9 cellular contexts compared by ENCODE assay signal in genomic region chr2:104853401-104853925, GRCh38. TPM values are rescaled to one million over a fixed set of nuclear protein-coding genes. Genes with fewer than 3 reads are reported as not detected.
A peak's percentile ranks its signal among the peaks of the same experiment; 100 is the strongest.
DNase-seq lines count a peak whose midpoint lies in the region; ATAC-seq and TF ChIP-seq lines count a peak whose summit lies in the region.
"Had no signal": no experiment of that assay in that cellular context is flagged by ENCODE, and none has a peak within 500 bp of the region (broad histone marks: within the 10 kb centered on the region; RNA-seq: fewer than 3 reads in every experiment).

No MANE protein-coding gene starts in this region.

- ATAC-seq in Panc1 (peak; percentile 19), gastroesophageal sphincter (no peak), GM21390 (IDR thresholded peaks at IDR 0.05; ENCODE audit: unreplicated experiment) (no peak), HG03565 (IDR thresholded peaks at IDR 0.05; ENCODE audit: unreplicated experiment) (no peak)

- CTCF ChIA-PET in Panc1 (lab: Charles Lee): interaction anchor here (0.5 to 0.6 kb wide), 2 partner anchors 337 to 422 kb away, joined by 3 to 4 read pairs; no protein-coding TSS in a partner anchor

- H3K9me3 ChIP-seq in Panc1 (ENCODE audit: control insufficient read depth, insufficient read depth, low read depth, low read length) (no peaks in the 10 kb centered on the region), gastroesophageal sphincter (no peaks in the 10 kb centered on the region), skeletal muscle tissue (ENCODE audit: control insufficient read depth in 3 of 3, low read length in 3 of 3) (no peaks in the 10 kb centered on the region)

- DNase-seq in GM10266 (ENCODE audit: extremely low spot score) (peak; percentile 32), Panc1 (ENCODE audit: low read depth, low spot score) (no peak), G401 (ENCODE audit: low spot score) (no peak)
- DNase-seq: stimulated activated CD4-positive, alpha-beta T cell treated with anti-CD3 and anti-CD28 coated beads, Interleukin-2, amount 100 ng/mL, for 48 hours had no signal

- no peak for TF ChIP-seq POLR2A in gastroesophageal sphincter (IDR thresholded peaks at IDR 0.05)

- 0 to 8% methylated on average over 1 to 18 of the region's 37 CpGs for WGBS in gastroesophageal sphincter (ENCODE audit: low coverage in 1 of 2), 2 donors

- peaks cover 29% of the 10 kb centered on the region for H3K27me3 ChIP-seq in Panc1 (ENCODE audit: control insufficient read depth, insufficient read depth, low read length)
- peaks cover 97% of the 10 kb centered on the region for H3K27me3 ChIP-seq in gastroesophageal sphincter
- peaks cover 75 to 77% (median 77%) of the 10 kb centered on the region in 3 donors for H3K27me3 ChIP-seq in skeletal muscle tissue (ENCODE audit: control insufficient read depth in 3 of 3, insufficient read depth in 3 of 3, low read length in 3 of 3)

- no peak for TF ChIP-seq CTCF in GM10266 (IDR thresholded peaks at IDR 0.05; ENCODE audit: control insufficient read depth, insufficient read depth, low read depth, missing control alignments)
- TF ChIP-seq CTCF in Panc1 (IDR thresholded peaks at IDR 0.05): no peak
- TF ChIP-seq CTCF in gastroesophageal sphincter (IDR thresholded peaks at IDR 0.05): no peak

- in situ Hi-C loops in Panc1 (cut with HindIII; ENCODE audit: low pct_unique_long_range_greater_than_20kb, low sequenced_read_pairs) (no loop called here), G401 (cut with HindIII; ENCODE audit: low sequenced_read_pairs) (no loop called here)

- POLR2A ChIA-PET in Panc1 (lab: Charles Lee): no interaction called here

- peaks cover 5% of the 10 kb centered on the region; the same call in 1 of the 2 replicates for H3K4me1 ChIP-seq in Panc1 (ENCODE audit: control insufficient read depth, insufficient read depth, low read length)
- H3K4me1 ChIP-seq in gastroesophageal sphincter: peaks cover 0 to 59% (median 21%) of the 10 kb centered on the region in 3 donors
- peaks cover 18 to 28% (median 26%) of the 10 kb centered on the region in 3 donors for H3K4me1 ChIP-seq in skeletal muscle tissue (ENCODE audit: control insufficient read depth in 3 of 3, insufficient read depth in 3 of 3, low read length in 3 of 3)

- TF ChIP-seq EP300 in gastroesophageal sphincter (IDR thresholded peaks at IDR 0.05): no peak

- intact Hi-C loops in Panc1 (cut with micrococcal nuclease; ENCODE audit: unreplicated experiment): no loop called here

- no peak overlapping the region for H3K27ac ChIP-seq in Panc1 (ENCODE audit: low read length)
- H3K27ac ChIP-seq in gastroesophageal sphincter: peak overlapping the region in 1 of 4 donors; percentile 53
- no peak overlapping the region for H3K27ac ChIP-seq in skeletal muscle tissue (ENCODE audit: low read depth, low read length)

- peak overlapping the region in 1 of 3 donors; percentile 25 for H3K9ac ChIP-seq in skeletal muscle tissue (ENCODE audit: low read depth in 1 of 3, low read length in 3 of 3)

- no TSS peak for BruUV-seq in Panc1 (replicated peaks; lab: Mats Ljungman, UMichigan)

- H3K36me3 ChIP-seq in Panc1 (ENCODE audit: control insufficient read depth, insufficient read depth, low read length): no peaks in the 10 kb centered on the region
- H3K36me3 ChIP-seq in gastroesophageal sphincter: no peaks in the 10 kb centered on the region
- no peaks in the 10 kb centered on the region for H3K36me3 ChIP-seq in skeletal muscle tissue (ENCODE audit: control insufficient read depth in 3 of 3, insufficient read depth in 3 of 3, low read length in 3 of 3)

- peak overlapping the region; percentile 47 to 51 for H3K4me3 ChIP-seq in Panc1 (ENCODE audit: low read depth in 2 of 2, low read length in 2 of 2)
- peak overlapping the region; percentile 29 to 48 for H3K4me3 ChIP-seq in gastroesophageal sphincter
- H3K4me3 ChIP-seq in skeletal muscle tissue (ENCODE audit: low read length in 3 of 3): peak overlapping the region in 2 of 3 donors; percentile 56 to 65

RNA-seq across cellular contexts. Expression of gene POU3F3, which starts 0.5 kb away (rescaled TPM):
- total RNA-seq in Panc1 (2021; ENCODE audit: unreplicated experiment): 0.36 TPM
- 0.21 TPM for polyA plus RNA-seq in Panc1 (2012; ENCODE audit: insufficient read length)
- 10 to 100 TPM in 2 of 4 donors, under 1 TPM in 1, not detected in 1; 0.20 to 25.6 (median 13.5) TPM for total RNA-seq in gastroesophageal sphincter
- total RNA-seq in skeletal muscle tissue: 0.52 TPM
- not detected in 2 replicates for total RNA-seq in G401 (2014; rRNA removed; shearing (Covaris generic))
- total RNA-seq: T-helper 2 cell treated with Interferon-gamma antibody and Interleukin-4, amounts not matched to agents 100 ng/mL and 5 ng/mL, for 36 hours had no signal
